ENCODE assay signal across 19 cellular contexts in the genomic region with DNA sequence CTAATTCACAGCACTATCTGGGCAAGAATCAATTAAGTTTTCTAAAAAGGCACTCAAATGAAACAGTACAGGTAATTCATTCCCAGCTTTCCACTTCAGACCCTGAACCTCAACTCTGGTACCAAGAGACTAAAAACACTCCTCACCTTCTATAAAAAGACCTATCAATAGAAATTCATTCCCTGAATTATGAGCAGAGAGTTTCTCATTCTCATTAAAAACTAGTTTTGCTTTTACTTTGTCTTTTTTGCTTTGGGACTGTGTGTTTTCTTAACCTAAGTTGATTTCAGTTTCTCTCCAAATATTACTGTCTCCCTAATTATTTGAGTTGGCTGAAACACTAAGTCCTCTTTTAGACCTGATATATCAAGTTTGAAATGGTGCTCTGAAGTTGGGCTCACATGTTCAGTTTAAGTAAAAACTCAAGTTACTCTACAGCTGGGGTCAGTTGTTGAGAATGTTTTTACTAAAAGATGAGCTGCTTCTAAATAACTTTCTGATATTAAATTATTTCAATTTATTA.
"Had no signal": no experiment of that assay in that cellular context is flagged by ENCODE, and none has a peak within 500 bp of the region (broad histone marks: within the 10 kb centered on the region; RNA-seq: fewer than 3 reads in every experiment).

No MANE protein-coding gene starts in this region.

- H3K36me3 ChIP-seq: ascending aorta, colonic mucosa had no signal

- H3K4me3 Mint-ChIP-seq: activated CD4-positive, alpha-beta T cell treated with anti-CD3 and anti-CD28 coated beads, Interleukin-2, amount 10 ng/mL, durations not matched to agents 24 days and 14 days; activated naive CD4-positive, alpha-beta T cell treated with anti-CD3 and anti-CD28 coated beads, Interleukin-2, amount 50 U/mL, for 24 hours; central memory CD8-positive, alpha-beta T cell; endodermal cell; nephron progenitor cell; T-helper 2 cell treated with Interferon-gamma antibody and Interleukin-4, amounts not matched to agents 5 μg/mL and 100 μg/mL, for 36 hours had no signal

- H3K27ac Mint-ChIP-seq: activated CD4-positive, alpha-beta T cell treated with anti-CD3 and anti-CD28 coated beads, Interleukin-2, amount 10 ng/mL, durations not matched to agents 24 days and 14 days; activated naive CD4-positive, alpha-beta T cell treated with anti-CD3 and anti-CD28 coated beads, Interleukin-2, amount 50 U/mL, for 24 hours; activated T-cell treated with anti-CD3 and anti-CD28 coated beads, Interleukin-2, amount 50 U/mL, for 72 hours; endodermal cell; nephron progenitor cell; T-helper 2 cell treated with Interferon-gamma antibody and Interleukin-4, amounts not matched to agents 5 μg/mL and 100 μg/mL, for 36 hours had no signal

- H3K4me1 Mint-ChIP-seq: nephron progenitor cell had no signal

- H3K27ac ChIP-seq: ascending aorta, colonic mucosa, epithelial cell of prostate, tibial nerve had no signal

- H3K9me3 ChIP-seq: ascending aorta, colonic mucosa, tibial nerve had no signal

- H3K9me3 Mint-ChIP-seq: activated naive CD4-positive, alpha-beta T cell treated with anti-CD3 and anti-CD28 coated beads, Interleukin-2, amount 50 U/mL, for 24 hours; central memory CD8-positive, alpha-beta T cell had no signal

- H3K4me3 ChIP-seq: ascending aorta, colonic mucosa, tibial nerve had no signal

- H3K27me3 Mint-ChIP-seq: activated naive CD4-positive, alpha-beta T cell treated with anti-CD3 and anti-CD28 coated beads, Interleukin-2, amount 50 U/mL, for 24 hours; central memory CD8-positive, alpha-beta T cell had no signal

- ATAC-seq: activated T-cell treated with anti-CD3 and anti-CD28 coated beads, Interleukin-2, amount 50 U/mL, for 72 hours; stimulated activated naive CD8-positive, alpha-beta T cell treated with anti-CD3 and anti-CD28 coated beads, Interleukin-15, Interleukin-2, amounts not matched to agents 100 U/mL and 50 U/mL, for 24 hours had no signal

- DNase-seq: activated CD4-positive, alpha-beta T cell treated with anti-CD3 and anti-CD28 coated beads, Interleukin-2, amount 10 ng/mL, durations not matched to agents 24 days and 14 days; activated CD8-positive, alpha-beta memory T cell treated with anti-CD3 and anti-CD28 coated beads, Interleukin-2, amount 50 U/mL, for 4 hours; activated gamma-delta T cell; activated T-cell treated with anti-CD3 and anti-CD28 coated beads, Interleukin-2, amount 50 U/mL, for 72 hours; colonic mucosa; endodermal cell; foreskin fibroblast; nephron progenitor cell; nucleus accumbens; posterior cingulate gyrus; stimulated activated CD4-positive, alpha-beta T cell treated with anti-CD3 and anti-CD28 coated beads, Interleukin-2, amount 100 ng/mL, for 24 hours; stimulated activated naive CD8-positive, alpha-beta T cell treated with anti-CD3 and anti-CD28 coated beads, Interleukin-15, Interleukin-2, amounts not matched to agents 100 U/mL and 50 U/mL, for 24 hours; substantia nigra had no signal
